ENCODE assay signal across 8 cellular contexts in the genomic region with DNA sequence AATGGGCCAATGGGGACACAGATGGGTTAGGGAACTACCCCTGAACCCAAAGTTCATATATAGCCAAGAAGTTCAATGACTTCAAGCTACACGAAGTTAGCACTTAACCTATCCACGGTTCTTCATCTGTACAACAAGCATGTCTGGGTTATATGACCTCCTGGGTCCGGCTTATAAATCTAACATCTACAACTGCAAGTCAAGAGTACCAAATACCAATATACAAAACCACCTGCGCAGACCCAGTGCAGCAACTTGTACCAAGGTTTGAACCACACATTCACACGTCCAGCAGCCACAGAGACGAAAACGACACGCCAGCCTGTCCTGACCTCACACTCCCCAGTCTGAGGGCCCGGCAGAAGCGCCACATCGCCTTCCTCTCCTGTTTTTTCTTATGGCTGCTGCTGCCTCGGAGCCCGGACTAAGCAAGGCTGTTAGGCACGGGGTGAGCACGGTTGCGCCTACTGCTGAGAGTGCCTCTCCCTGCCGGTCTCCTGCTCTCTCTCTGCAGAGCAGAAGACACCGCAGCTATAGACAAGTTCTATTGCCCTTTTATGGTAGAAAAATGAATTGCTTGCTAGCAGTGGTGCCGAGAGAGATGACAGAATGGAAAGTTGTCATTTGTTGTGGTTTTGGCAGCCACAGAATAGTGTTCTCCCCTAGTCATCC.
DNase-seq lines count a peak whose midpoint lies in the region; ATAC-seq and TF ChIP-seq lines count a peak whose summit lies in the region.

No MANE protein-coding gene starts in this region.

- H2AFZ ChIP-seq in SU-DHL-6 (ENCODE audit: low read depth, low read length, severe bottlenecking): peak overlapping the region; percentile 0

- ATAC-seq in HG02623 (IDR thresholded peaks at IDR 0.05; ENCODE audit: unreplicated experiment): peak; percentile 30
- no peak for ATAC-seq in lung (ENCODE audit: insufficient read depth, low FRiP score)
- ATAC-seq in GM21360 (IDR thresholded peaks at IDR 0.05; ENCODE audit: unreplicated experiment): no peak

- 64 to 69% (median 65%) methylated on average over 13 to 19 of the region's 19 CpGs for WGBS in adrenal gland, 4 donors
- 47 to 53% methylated on average over 19 of the region's 19 CpGs for WGBS in lung, 2 donors

- H3K36me3 ChIP-seq in SU-DHL-6 (ENCODE audit: low read length) (no peaks in the 10 kb centered on the region), adrenal gland (replicated peaks in 1 of 2) (no peaks in the 10 kb centered on the region), lung (ENCODE audit: control insufficient read depth in 2 of 2, insufficient read depth in 2 of 2, low read length in 2 of 2) (peaks cover 0 to 3% of the 10 kb centered on the region in 2 donors)

- H4K20me1 ChIP-seq in SU-DHL-6 (ENCODE audit: low read depth, low read length): no peaks in the 10 kb centered on the region

- H3K27me3 ChIP-seq in SU-DHL-6 (ENCODE audit: low read length): no peaks in the 10 kb centered on the region
- no peaks in the 10 kb centered on the region for H3K27me3 ChIP-seq in adrenal gland
- no peaks in the 10 kb centered on the region for H3K27me3 ChIP-seq in lung (ENCODE audit: control insufficient read depth, insufficient read depth)

- no peaks in the 10 kb centered on the region for H3K9me3 ChIP-seq in SU-DHL-6 (ENCODE audit: insufficient read depth, low read length)
- H3K9me3 ChIP-seq in adrenal gland (replicated peaks in 1 of 3): no peaks in the 10 kb centered on the region
- no peaks in the 10 kb centered on the region for H3K9me3 ChIP-seq in lung (ENCODE audit: control insufficient read depth in 2 of 2, insufficient read depth in 1 of 2, low read length in 1 of 2)

- TF ChIP-seq CTCF in SU-DHL-6 (IDR thresholded peaks at IDR 0.05; ENCODE audit: insufficient read depth, low read length, poor library complexity, severe bottlenecking) (no peak), adrenal gland (IDR thresholded peaks at IDR 0.05) (no peak), lung (IDR thresholded peaks at IDR 0.05; ENCODE audit: control extremely low read depth, extremely low read depth) (no peak)

- H3K4me3 ChIP-seq in SU-DHL-6 (ENCODE audit: insufficient read depth, low read length, poor library complexity, severe bottlenecking) (peak overlapping the region; percentile 46), adrenal gland (peak overlapping the region in 1 of 4 donors; percentile 1), lung (no peak overlapping the region)

- H3K27ac ChIP-seq in SU-DHL-6 (ENCODE audit: low read depth, low read length) (peak overlapping the region; percentile 88), adrenal gland (peak overlapping the region in 4 of 5 donors; percentile 50 to 94 (median 92)), lung (ENCODE audit: low read depth in 1 of 2, low read length in 1 of 2) (peak overlapping the region; percentile 80 to 90)

- intact Hi-C loops in adrenal gland (cut with DNase I): no loop called here

- no peaks in the 10 kb centered on the region for H3K9me2 ChIP-seq in SU-DHL-6 (replicated peaks; ENCODE audit: insufficient read depth, low read length)

- peaks cover 6% of the 10 kb centered on the region; the same call in 1 of the 2 replicates for H3K79me2 ChIP-seq in SU-DHL-6 (ENCODE audit: insufficient read depth, low read length)

- peaks cover 40% of the 10 kb centered on the region for H3F3A ChIP-seq in SU-DHL-6 (ENCODE audit: insufficient read depth)

- H3K4me2 ChIP-seq in SU-DHL-6 (ENCODE audit: low read depth, low read length, poor library complexity, severe bottlenecking): peak overlapping the region; percentile 76

- TF ChIP-seq POLR2A in adrenal gland (IDR thresholded peaks at IDR 0.05): peak; percentile 20 to 34

- H3K9ac ChIP-seq in SU-DHL-6 (ENCODE audit: low read length): peak overlapping the region; percentile 62

- H3K4me1 ChIP-seq in adrenal gland (replicated peaks in 1 of 2) (peaks cover 62 to 98% of the 10 kb centered on the region in 2 donors), lung (ENCODE audit: control insufficient read depth in 2 of 2, insufficient read depth in 2 of 2, low read length in 2 of 2) (peaks cover 29% of the 10 kb centered on the region in 2 donors)

- DNase-seq in GM04504 (ENCODE audit: low read depth): peak; percentile 71
- peak in 2 of 7 donors; percentile 31 to 76 for DNase-seq in adrenal gland
- no peak for DNase-seq in lung (ENCODE audit: low spot score)
- DNase-seq in stimulated activated CD8-positive, alpha-beta memory T cell treated with anti-CD3 and anti-CD28 coated beads, Interleukin-15, amount 100 ng/mL, for 1 hour (ENCODE audit: low read depth): peak; percentile 48
- DNase-seq in iPS-NIHi11 (ENCODE audit: low spot score): no peak

Comparison
In these comparisons a context has a peak if more than half of its experiments do, and no peak if none do; other contexts are left out.
1. DNase-seq: peak in GM04504 (single experiment) and stimulated activated CD8-positive, alpha-beta memory T cell treated with anti-CD3 and anti-CD28 coated beads, Interleukin-15, amount 100 ng/mL, for 1 hour (single experiment); none in lung (single experiment) and iPS-NIHi11 (single experiment).
2. Peak in every context shown above with its lines, with median percentiles within 50 percentile points of each other: H3K27ac ChIP-seq.